20 cellular contexts compared by ENCODE assay signal in the genomic region with DNA sequence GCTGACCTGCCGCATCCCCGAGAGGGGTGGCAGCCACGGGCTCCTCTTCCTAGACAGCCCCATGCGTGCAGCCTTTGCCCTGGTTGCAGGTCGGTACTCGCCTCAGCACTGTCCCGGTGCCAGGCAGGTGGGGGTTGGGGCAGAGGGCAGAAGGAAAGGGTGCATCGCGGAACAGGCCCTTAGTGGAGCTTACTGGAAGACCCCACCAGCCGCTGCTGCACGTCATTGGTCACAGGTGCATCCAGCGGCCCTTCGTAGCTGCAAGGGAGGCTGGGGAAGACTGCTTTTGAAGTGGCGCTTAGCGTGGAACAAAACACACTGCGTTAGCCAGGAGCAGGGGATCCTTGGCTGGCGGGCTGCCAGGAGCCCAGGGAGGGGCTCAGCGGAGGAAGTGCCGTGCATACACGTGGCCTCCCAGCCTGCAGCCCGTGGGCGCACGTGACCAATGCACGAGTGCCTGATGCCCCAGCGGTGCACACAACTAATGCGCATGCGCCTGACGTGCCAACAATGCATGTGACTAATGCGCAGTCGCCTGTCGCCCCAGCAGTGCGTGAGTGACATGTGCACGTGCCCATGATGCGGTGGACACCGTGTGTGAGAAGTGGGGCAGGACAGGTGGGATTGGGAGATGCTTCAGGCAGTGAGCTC. TPM values are rescaled to one million over a fixed set of nuclear protein-coding genes. Genes with fewer than 3 reads are reported as not detected.
DNase-seq lines count a peak whose midpoint lies in the region; ATAC-seq and TF ChIP-seq lines count a peak whose summit lies in the region.
"Had no signal": no experiment of that assay in that cellular context is flagged by ENCODE, and none has a peak within 500 bp of the region (broad histone marks: within the 10 kb centered on the region; RNA-seq: fewer than 3 reads in every experiment).

No MANE protein-coding gene starts in this region.

- no peaks in the 10 kb centered on the region for H3K9me3 ChIP-seq in right atrium auricular region
- no peaks in the 10 kb centered on the region for H3K9me3 ChIP-seq in left ventricle myocardium inferior (replicated peaks)
- no peaks in the 10 kb centered on the region for H3K9me3 ChIP-seq in testis
- H3K9me3 ChIP-seq: ascending aorta, BLaER1, HAP-1, pancreas, tibial nerve had no signal

- no peak for ATAC-seq in left lobe of liver
- ATAC-seq: pancreas had no signal

- H3K4me1 ChIP-seq in right atrium auricular region, result peaks cover 0 to 9% of the 10 kb centered on the region in 2 donors
- peaks cover 13% of the 10 kb centered on the region for H3K4me1 ChIP-seq in left ventricle myocardium inferior
- H3K4me1 ChIP-seq in testis, result no peaks in the 10 kb centered on the region
- H3K4me1 ChIP-seq: HAP-1 had no signal

- 89 to 94% methylated on average over 30 to 35 of the region's 35 CpGs for WGBS in testis, 2 donors

- DNase-seq in DMS 273 (lab: John Stamatoyannopoulos, UW; ENCODE audit: unreplicated experiment) (peak; percentile 23), DMS 273 treated with DMSO at 0.1 percent for 48 hours (lab: John Stamatoyannopoulos, UW) (no peak), right atrium auricular region (ENCODE audit: low spot score) (peak; percentile 34), left ventricle myocardium inferior (no peak), left lobe of liver (ENCODE audit: low spot score) (peak; percentile 46), testis (peak; percentile 11), COLO668 (lab: John Stamatoyannopoulos, UW; ENCODE audit: unreplicated experiment) (no peak), SKM-1 (lab: John Stamatoyannopoulos, UW; ENCODE audit: unreplicated experiment) (no peak)
- DNase-seq: DMS79, hypothalamus, NCI-H1092 treated with DMSO at 0.1 percent for 48 hours, NCI-H2171 had no signal

- H3K36me3 ChIP-seq in right atrium auricular region (peaks cover 18% of the 10 kb centered on the region), left ventricle myocardium inferior (peaks cover 39% of the 10 kb centered on the region), testis (ENCODE audit: low read depth, missing control alignments) (no peaks in the 10 kb centered on the region)

- no peak for TF ChIP-seq POLR2A in testis (IDR thresholded peaks at IDR 0.05)

- no peak for TF ChIP-seq CTCF in right atrium auricular region (IDR thresholded peaks at IDR 0.05)
- TF ChIP-seq CTCF in left ventricle myocardium inferior (IDR thresholded peaks at IDR 0.05; ENCODE audit: borderline replicate concordance), result no peak
- TF ChIP-seq CTCF in testis (IDR thresholded peaks at IDR 0.05), result no peak

- no peak overlapping the region for H3K4me3 ChIP-seq in right atrium auricular region
- H3K4me3 ChIP-seq in left ventricle myocardium inferior, result no peak overlapping the region
- no peak overlapping the region for H3K4me3 ChIP-seq in testis
- H3K4me3 ChIP-seq: ascending aorta, BLaER1, HAP-1, pancreas, tibial nerve had no signal

- H3K27ac ChIP-seq in right atrium auricular region (no peak overlapping the region), left ventricle myocardium inferior (replicated peaks) (no peak overlapping the region), testis (no peak overlapping the region)
- H3K27ac ChIP-seq: 22Rv1, ascending aorta, BLaER1, KMS-11, pancreas, tibial nerve, VCaP had no signal

- intact Hi-C loops in left ventricle myocardium inferior (cut with micrococcal nuclease), result no loop called here
- intact Hi-C loops in testis (cut with DNase I; ENCODE audit: low total_unique reads), result no loop called here

- no peaks in the 10 kb centered on the region for H3K27me3 ChIP-seq in right atrium auricular region
- no peaks in the 10 kb centered on the region for H3K27me3 ChIP-seq in left ventricle myocardium inferior (ENCODE audit: low read depth)
- H3K27me3 ChIP-seq in testis, result no peaks in the 10 kb centered on the region
- H3K27me3 ChIP-seq: ascending aorta, BLaER1, pancreas, tibial nerve had no signal

RNA-seq across cellular contexts. Expression of a gene that starts 5.0 kb away (rescaled TPM):
- total RNA-seq in right atrium auricular region (10 to 100 TPM; 10.5 to 15.5 TPM), left ventricle myocardium inferior (15.3 TPM), left lobe of liver (14.3 TPM), testis (10 to 100 TPM; 69.4 to 83.0 TPM)
- polyA plus RNA-seq in testis (ENCODE audit: insufficient read depth, low read depth, low replicate concordance), result 44.2 TPM

RNA-seq across cellular contexts. Expression of a gene that starts 15.7 kb away (rescaled TPM):
- 10 to 100 TPM in 1 of 2 donors, 1 to 10 TPM in 1; 5.0 to 10.3 TPM for total RNA-seq in right atrium auricular region
- total RNA-seq in left ventricle myocardium inferior, result 7.7 TPM
- 19.6 TPM for total RNA-seq in left lobe of liver
- 10 to 100 TPM; 25.2 to 26.0 TPM for total RNA-seq in testis
- polyA plus RNA-seq in testis (ENCODE audit: insufficient read depth, low read depth, low replicate concordance), result 16.9 TPM

RNA-seq across cellular contexts. Expression of a gene that starts 50.3 kb away (rescaled TPM):
- total RNA-seq in right atrium auricular region, result 10 to 100 TPM; 16.2 to 23.4 TPM
- total RNA-seq in left ventricle myocardium inferior, result 57.4 TPM
- total RNA-seq in left lobe of liver, result 40.3 TPM
- total RNA-seq in testis, result 10 to 100 TPM; 49.9 to 53.5 TPM
- polyA plus RNA-seq in testis (ENCODE audit: insufficient read depth, low read depth, low replicate concordance), result 29.2 TPM

Comparison
In these comparisons a context has a peak if more than half of its experiments do, and no peak if none do; other contexts are left out.
1. DNase-seq: peak in DMS 273 (single experiment), right atrium auricular region (single experiment), left lobe of liver (single experiment) and testis (single experiment); none in DMS 273 treated with DMSO at 0.1 percent for 48 hours (single experiment), left ventricle myocardium inferior (single experiment), COLO668 (single experiment) and SKM-1 (single experiment).